In the genomic region with DNA sequence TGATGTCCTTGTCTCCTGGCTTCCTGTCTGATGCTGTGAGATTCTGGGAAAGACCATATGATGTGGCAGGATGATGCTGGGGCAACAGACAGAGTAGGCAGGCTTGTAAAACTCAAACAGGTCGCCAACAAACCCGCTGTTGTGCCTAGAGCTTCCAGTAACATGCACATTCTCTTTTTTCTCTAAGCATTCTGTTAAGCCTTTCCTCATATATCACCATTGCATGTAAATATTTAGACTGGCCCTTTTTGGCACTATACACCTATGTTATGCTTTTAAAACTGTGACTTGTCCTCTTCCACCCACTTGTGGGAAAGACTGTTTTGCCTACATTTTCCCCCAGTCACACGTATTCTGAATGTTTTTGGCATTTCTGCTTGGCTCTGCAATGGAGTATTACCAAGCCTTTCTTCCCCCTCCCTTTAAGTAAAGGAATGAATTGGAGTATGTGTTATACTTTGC, we compare ENCODE assay signal across 22 cellular contexts.
DNase-seq lines count a peak whose midpoint lies in the region; FAIRE-seq and TF ChIP-seq lines count a peak whose summit lies in the region.
"Had no signal": no experiment of that assay in that cellular context is flagged by ENCODE, and none has a peak within 500 bp of the region (broad histone marks: within the 10 kb centered on the region; RNA-seq: fewer than 3 reads in every experiment).

No MANE protein-coding gene starts in this region.

- TF ChIP-seq CTCF in AG04450 (IDR thresholded peaks at IDR 0.05; ENCODE audit: low read depth, low read length) = no peak
- TF ChIP-seq CTCF in HFFc6 (IDR thresholded peaks at IDR 0.05) = no peak
- no peak for TF ChIP-seq CTCF in H1 (IDR thresholded peaks at IDR 0.05; ENCODE audit: control extremely low read depth in 1 of 3, insufficient read depth in 1 of 3, low read depth in 1 of 3, low read length in 3 of 3)
- TF ChIP-seq CTCF in testis (IDR thresholded peaks at IDR 0.05) = no peak

- H4K20me1 ChIP-seq in H1 (replicated peaks in 1 of 2; ENCODE audit: control insufficient read depth in 1 of 2, insufficient read depth in 2 of 2, low read length in 2 of 2) = no peaks in the 10 kb centered on the region

- H4K8ac ChIP-seq in H1 (ENCODE audit: extremely low read depth, insufficient read depth, low read length) = no peak overlapping the region

- no peaks in the 10 kb centered on the region for H3K79me1 ChIP-seq in H1 (ENCODE audit: low read depth, low read length)

- TF ChIP-seq RAD21 in H1 (IDR thresholded peaks at IDR 0.05 in 1 of 2, conservative IDR thresholded peaks at IDR 0.05 in 1 of 2; ENCODE audit: low read depth in 2 of 2, low read length in 2 of 2) = no peak

- H4K5ac ChIP-seq in H1 (ENCODE audit: insufficient read length, low read depth, low read length) = no peak overlapping the region

- H3K9me3 Mint-ChIP-seq in HFFc6 = no peaks in the 10 kb centered on the region
- H3K9me3 Mint-ChIP-seq: activated CD4-positive, alpha-beta T cell treated with anti-CD3 and anti-CD28 coated beads, Interleukin-2, amount 10 ng/mL, durations not matched to agents 24 days and 14 days; CD4-positive, alpha-beta T cell; dendritic cell treated with granulocyte-macrophage colony-stimulating factor and Interleukin-4, amounts not matched to agents 40 ng/mL and 50 ng/mL, for 4 days had no signal

- no peaks in the 10 kb centered on the region for H3K79me2 ChIP-seq in H1 (ENCODE audit: control insufficient read depth in 1 of 2, insufficient read depth in 2 of 2, low read length in 2 of 2)

- H3K9me3 ChIP-seq in AG04450 (ENCODE audit: control insufficient read depth, insufficient read depth, low read length) = no peaks in the 10 kb centered on the region
- H3K9me3 ChIP-seq in H1 (ENCODE audit: insufficient read depth in 2 of 2, low read depth in 1 of 2, low read length in 1 of 2) = no peaks in the 10 kb centered on the region
- H3K9me3 ChIP-seq in muscle layer of colon (ENCODE audit: low read length) = no peaks in the 10 kb centered on the region
- no peaks in the 10 kb centered on the region for H3K9me3 ChIP-seq in testis
- H3K9me3 ChIP-seq: body of pancreas, heart right ventricle had no signal

- POLR2A ChIA-PET in AG04450 (lab: Yijun Ruan, JAX) = no interaction called here
- POLR2A ChIA-PET in H1 (lab: Charles Lee; ENCODE audit: partially characterized antibody) = no interaction called here

- no peak for TF ChIP-seq POLR2A in H1 (IDR thresholded peaks at IDR 0.05; ENCODE audit: control extremely low read depth in 1 of 2, low read depth in 2 of 2, low read length in 2 of 2)
- no peak for TF ChIP-seq POLR2A in testis (IDR thresholded peaks at IDR 0.05)

- H2BK120ac ChIP-seq in H1 (replicated peaks; ENCODE audit: low read depth, low read length) = no peak overlapping the region

- no peak overlapping the region for H3K4me2 ChIP-seq in H1 (ENCODE audit: insufficient read depth in 1 of 2, low read depth in 2 of 2, low read length in 2 of 2)

- H3K27me3 ChIP-seq in AG04450 (ENCODE audit: control insufficient read depth, insufficient read depth, low read length) (no peaks in the 10 kb centered on the region), H1 (replicated peaks in 1 of 4; ENCODE audit: control insufficient read depth in 3 of 4, extremely low read depth in 1 of 4, insufficient read depth in 3 of 4, low read length in 3 of 4) (peaks cover 0 to 1% (median 0%) of the 10 kb centered on the region in 4 experiments; a peak in 2 of 7 replicates), muscle layer of colon (ENCODE audit: control insufficient read depth in 1 of 2, insufficient read depth in 2 of 2, low read length in 2 of 2) (no peaks in the 10 kb centered on the region), testis (no peaks in the 10 kb centered on the region)
- H3K27me3 ChIP-seq: body of pancreas, heart right ventricle had no signal

- H3K36me3 Mint-ChIP-seq in HFFc6 (ENCODE audit: low read depth) = no peaks in the 10 kb centered on the region

- H2BK12ac ChIP-seq in H1 (ENCODE audit: low read depth, low read length) = no peak overlapping the region

- H2AFZ ChIP-seq in H1 (ENCODE audit: low read length) = 0 out of 2 replicates have a peak overlapping the region, but pooled peaks have one; percentile 2

- peaks cover 0 to 6% (median 0%) of the 10 kb centered on the region in 4 experiments; a peak in 3 of 7 replicates for H3K4me1 ChIP-seq in H1 (replicated peaks in 1 of 4; ENCODE audit: control insufficient read depth in 3 of 4, insufficient read depth in 4 of 4, low read length in 3 of 4)
- H3K4me1 ChIP-seq in muscle layer of colon (ENCODE audit: insufficient read depth, low read length) = peaks cover 28% of the 10 kb centered on the region
- H3K4me1 ChIP-seq in testis = peaks cover 14% of the 10 kb centered on the region
- H3K4me1 ChIP-seq: body of pancreas had no signal

- peaks cover 53% of the 10 kb centered on the region for H3K4me1 Mint-ChIP-seq in HFFc6 (ENCODE audit: low read depth)
- H3K4me1 Mint-ChIP-seq: stimulated activated naive CD8-positive, alpha-beta T cell treated with anti-CD3 and anti-CD28 coated beads, Interleukin-15, amount 100 ng/mL, for 72 hours had no signal

- no peak overlapping the region for H2BK15ac ChIP-seq in H1 (ENCODE audit: low read length)

- H3K4me3 ChIP-seq in AG04450 (ENCODE audit: low read depth, low read length) = no peak overlapping the region
- H3K4me3 ChIP-seq in H1 (ENCODE audit: extremely low read depth in 1 of 4, insufficient read depth in 2 of 4, low read depth in 3 of 4, low read length in 4 of 4) = no peak overlapping the region
- H3K4me3 ChIP-seq in muscle layer of colon (ENCODE audit: low read depth in 1 of 2, low read length in 2 of 2) = peak overlapping the region in 1 of 2 donors; percentile 21
- no peak overlapping the region for H3K4me3 ChIP-seq in testis
- H3K4me3 ChIP-seq: body of pancreas, heart right ventricle had no signal

- DNase-seq in AG04450 (ENCODE audit: low read depth, low spot score) (peak; percentile 34), HFFc6 (no peak), H1 (ENCODE audit: low read depth in 1 of 2, low spot score in 2 of 2) (no peak), LoVo (ENCODE audit: low spot score) (no peak), testis (no peak), head of caudate nucleus (no peak)
- no peak for DNase-seq in activated CD8-positive, alpha-beta memory T cell treated with anti-CD3 and anti-CD28 coated beads for 24 hours
- DNase-seq: activated CD4-positive, alpha-beta T cell treated with anti-CD3 and anti-CD28 coated beads, Interleukin-2, amount 10 ng/mL, durations not matched to agents 24 days and 14 days; activated naive CD4-positive, alpha-beta T cell; body of pancreas; CD4-positive, alpha-beta T cell; heart right ventricle; Kasumi-1; NCI-H1694; NCI-H510A; OCI-M1; retina; stimulated activated naive CD8-positive, alpha-beta T cell treated with anti-CD3 and anti-CD28 coated beads, Interleukin-15, amount 100 ng/mL, for 72 hours had no signal

- CTCF ChIA-PET in AG04450 (lab: Charles Lee) = interaction anchor here (0.9 kb wide), 1 partner anchor 800 kb away, joined by 3 read pairs; no protein-coding TSS in a partner anchor
- CTCF ChIA-PET in H1 (lab: Charles Lee; ENCODE audit: partially characterized antibody) = interaction anchor here (1.0 to 2.2 kb wide), 2 partner anchors 9 to 60 kb away, joined by 3 to 5 read pairs; no protein-coding TSS in a partner anchor

- H3K23ac ChIP-seq in H1 (ENCODE audit: insufficient read length) = no peak overlapping the region

- H2AK5ac ChIP-seq in H1 (ENCODE audit: low read depth, low read length) = no peak overlapping the region

- no peak overlapping the region for H2BK20ac ChIP-seq in H1 (ENCODE audit: low read length)

- FAIRE-seq in H1 (lab: Jason Lieb, UNC) = peak; percentile 48
- FAIRE-seq: A204.1, urothelium cell line had no signal

- H3K36me3 ChIP-seq in H1 (ENCODE audit: control insufficient read depth in 2 of 4, insufficient read depth in 4 of 4, low read length in 3 of 4) (no peaks in the 10 kb centered on the region), muscle layer of colon (ENCODE audit: insufficient read depth, low read length) (no peaks in the 10 kb centered on the region), testis (ENCODE audit: low read depth, missing control alignments) (no peaks in the 10 kb centered on the region)
- H3K36me3 ChIP-seq: heart right ventricle had no signal

- TF ChIP-seq EP300 in H1 (IDR thresholded peaks at IDR 0.05; ENCODE audit: borderline replicate concordance in 1 of 2, low read depth in 2 of 2, low read length in 2 of 2) = no peak

- no peak overlapping the region for H3K56ac ChIP-seq in H1 (replicated peaks; ENCODE audit: insufficient read length, low read depth, low read length)

- H3K18ac ChIP-seq in H1 (ENCODE audit: extremely low read depth, low read length) = no peak overlapping the region

- H3K27ac ChIP-seq in AG04450 (ENCODE audit: low read depth, low read length) (no peak overlapping the region), H1 (ENCODE audit: low read depth, low read length) (no peak overlapping the region), muscle layer of colon (ENCODE audit: low read depth, low read length) (peak overlapping the region; percentile 41), testis (no peak overlapping the region)
- H3K27ac ChIP-seq: body of pancreas had no signal

- no peaks in the 10 kb centered on the region; the same call in 1 of the 2 replicates for H3K27me3 Mint-ChIP-seq in HFFc6 (ENCODE audit: insufficient read depth)
- H3K27me3 Mint-ChIP-seq: CD4-positive, alpha-beta T cell; stimulated activated naive CD8-positive, alpha-beta T cell treated with anti-CD3 and anti-CD28 coated beads, Interleukin-15, amount 100 ng/mL, for 72 hours had no signal

- H4K91ac ChIP-seq in H1 (replicated peaks; ENCODE audit: insufficient read length, low read length) = no peak overlapping the region

- 76% methylated on average over 3 of the region's 3 CpGs; no CpG with 5 or more reads in 1 of the 2 experiments for WGBS in H1 (ENCODE audit: extremely low coverage in 1 of 2, insufficient coverage in 1 of 2, insufficient read length in 1 of 2, insufficient replicate concordance in 2 of 2, low coverage in 1 of 2, low lambda C conversion rate in 2 of 2, missing lambda C conversion rate in 1 of 2), 2 experiments
- WGBS in testis, 2 donors = 77 to 78% methylated on average over 3 of the region's 3 CpGs

- no peak overlapping the region for H3K4me3 Mint-ChIP-seq in HFFc6
- H3K4me3 Mint-ChIP-seq: activated CD4-positive, alpha-beta T cell treated with anti-CD3 and anti-CD28 coated beads, Interleukin-2, amount 10 ng/mL, durations not matched to agents 24 days and 14 days; CD4-positive, alpha-beta T cell; dendritic cell treated with granulocyte-macrophage colony-stimulating factor and Interleukin-4, amounts not matched to agents 40 ng/mL and 50 ng/mL, for 4 days; stimulated activated naive CD8-positive, alpha-beta T cell treated with anti-CD3 and anti-CD28 coated beads, Interleukin-15, amount 100 ng/mL, for 72 hours had no signal

- no peaks in the 10 kb centered on the region for H3K23me2 ChIP-seq in H1 (ENCODE audit: low read depth, low read length)

- H2BK5ac ChIP-seq in H1 (ENCODE audit: low read depth, low read length) = no peak overlapping the region

- 0 out of 2 replicates have a peak overlapping the region, but pooled peaks have one; percentile 71 for H3K27ac Mint-ChIP-seq in HFFc6
- H3K27ac Mint-ChIP-seq: activated CD4-positive, alpha-beta T cell treated with anti-CD3 and anti-CD28 coated beads, Interleukin-2, amount 10 ng/mL, durations not matched to agents 24 days and 14 days; CD4-positive, alpha-beta T cell; dendritic cell treated with granulocyte-macrophage colony-stimulating factor and Interleukin-4, amounts not matched to agents 40 ng/mL and 50 ng/mL, for 4 days; stimulated activated naive CD8-positive, alpha-beta T cell treated with anti-CD3 and anti-CD28 coated beads, Interleukin-15, amount 100 ng/mL, for 72 hours had no signal

- intact Hi-C loops in testis (cut with DNase I; ENCODE audit: low total_unique reads) (no loop called here), head of caudate nucleus (cut with DNase I) (no loop called here)

- no peak overlapping the region for H3K14ac ChIP-seq in H1 (ENCODE audit: insufficient read length)

- H3K4ac ChIP-seq in H1 (replicated peaks; ENCODE audit: insufficient read length, low read depth, low read length) = no peak overlapping the region

- H3K9ac ChIP-seq in H1 (replicated peaks in 1 of 4; ENCODE audit: extremely low read depth in 1 of 4, low read depth in 3 of 4, low read length in 3 of 4) (no peak overlapping the region), muscle layer of colon (ENCODE audit: low read length) (no peak overlapping the region)
